2 cellular contexts compared by ENCODE assay signal in the genomic region with DNA sequence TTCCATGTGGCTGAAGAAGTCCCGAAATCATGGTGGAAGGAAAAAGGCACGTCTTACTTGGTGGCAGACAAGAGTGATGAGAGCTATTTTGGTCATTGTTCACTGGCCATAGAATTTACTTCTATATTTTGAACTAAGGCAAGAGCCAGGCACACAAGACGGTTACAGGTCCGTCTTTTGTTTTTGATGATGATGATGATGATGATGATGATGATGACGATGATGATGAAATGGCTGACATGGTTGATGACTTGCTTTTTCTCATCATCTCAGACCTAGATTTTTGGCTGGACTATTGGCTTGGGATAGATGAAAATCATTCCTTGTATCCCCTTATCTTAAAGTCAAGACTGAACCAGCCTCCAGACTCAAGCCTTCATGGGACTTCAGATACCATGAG.
A peak's percentile ranks its signal among the peaks of the same experiment; 100 is the strongest.
DNase-seq lines count a peak whose midpoint lies in the region; ATAC-seq, FAIRE-seq and TF ChIP-seq lines count a peak whose summit lies in the region.
"Not testable (repeated sequence)": the region's sequence is repeated elsewhere in the genome, so short reads cannot be mapped to it uniquely, and the experiment has no call there.

No MANE protein-coding gene starts in this region.

- TF ChIP-seq CTCF in HEK293 (tag by site-specific recombination; IDR thresholded peaks at IDR 0.05); HepG2 (CRISPR knock-in tag; IDR thresholded peaks at IDR 0.05): not testable (repeated sequence)

- H3K36me3 ChIP-seq in HEK293 (ENCODE audit: control insufficient read depth in 2 of 2, insufficient read depth in 1 of 2, low read length in 2 of 2); HepG2 (replicated peaks in 1 of 2; ENCODE audit: control insufficient read depth in 1 of 2, insufficient read depth in 2 of 2, low read length in 2 of 2): not testable (repeated sequence)

- not testable (repeated sequence) for TF ChIP-seq RAD21 in HepG2 (CRISPR knock-in tag; IDR thresholded peaks at IDR 0.05)

- intact Hi-C loops in HepG2 (cut with micrococcal nuclease; ENCODE audit: unreplicated experiment): not testable (repeated sequence)

- not testable (repeated sequence) for H3K4me3 ChIP-seq in HEK293 (ENCODE audit: low read depth, low read length); HepG2 (replicated peaks in 1 of 3; ENCODE audit: insufficient read depth in 1 of 3, low read depth in 2 of 3, low read length in 3 of 3)

- not testable (repeated sequence) for H3K27me3 ChIP-seq in HepG2 (ENCODE audit: control insufficient read depth in 1 of 2, insufficient read depth in 2 of 2, low read length in 2 of 2)

- BruUV-seq in HepG2 (replicated peaks; lab: Mats Ljungman, UMichigan): not testable (repeated sequence)

- DNase-seq in HepG2 (ENCODE audit: low spot score): not testable (repeated sequence)

- not testable (repeated sequence) for H3K79me2 ChIP-seq in HepG2 (ENCODE audit: insufficient read depth, low read length)

- not testable (repeated sequence) for H2AFZ ChIP-seq in HepG2 (ENCODE audit: low read length)

- in situ Hi-C loops in HepG2 (cut with HindIII; ENCODE audit: extremely low pct_ligation_motif_present, low pct_unique_long_range_greater_than_20kb): not testable (repeated sequence)

- not testable (repeated sequence) for ATAC-seq in HepG2

- H3K27ac ChIP-seq in HEK293 (ENCODE audit: extremely low read depth, low read depth, low read length); HepG2 (ENCODE audit: extremely low read length, insufficient read depth, low read length): not testable (repeated sequence)

- POLR2A ChIA-PET in HEK293 (lab: Yijun Ruan, JAX); HepG2 (lab: Yijun Ruan, JAX): not testable (repeated sequence)

- H4K20me1 ChIP-seq in HepG2 (ENCODE audit: insufficient read depth, low read length): not testable (repeated sequence)

- H3K9ac ChIP-seq in HepG2 (ENCODE audit: insufficient read depth, low read depth, low read length): not testable (repeated sequence)

- 2% methylated on average over 5 of the region's 5 CpGs for WGBS in HepG2 (ENCODE audit: low lambda C conversion rate)

- H3K9me3 ChIP-seq in HEK293 (ENCODE audit: control insufficient read depth, insufficient read depth, low read depth, low read length); HepG2 (ENCODE audit: low read length): not testable (repeated sequence)

- CTCF ChIA-PET in HEK293 (lab: Yijun Ruan, JAX); HepG2 (lab: Yijun Ruan, JAX; ENCODE audit: low intra/inter-chr PET ratio, low total read pairs): not testable (repeated sequence)

- not testable (repeated sequence) for H3K4me2 ChIP-seq in HepG2 (ENCODE audit: low read depth, low read length)

- FAIRE-seq in HepG2 (lab: Jason Lieb, UNC): not testable (repeated sequence)

- not testable (repeated sequence) for H3K4me1 ChIP-seq in HEK293 (ENCODE audit: control insufficient read depth, insufficient read depth, low read length); HepG2 (ENCODE audit: insufficient read depth, low read length)

- TF ChIP-seq POLR2A in HepG2 (IDR thresholded peaks at IDR 0.05; ENCODE audit: insufficient read depth in 1 of 2, low read depth in 2 of 2, low read length in 2 of 2): not testable (repeated sequence)

- TF ChIP-seq EP300 in HepG2 (IDR thresholded peaks at IDR 0.05; ENCODE audit: low read depth in 2 of 2, low read length in 2 of 2); HepG2 (CRISPR knock-in tag; IDR thresholded peaks at IDR 0.05; ENCODE audit: borderline replicate concordance): not testable (repeated sequence)

TF ChIP-seq in HEK293, 187 proteins besides CTCF, POLR2A, EP300 and RAD21:
- TF ChIP-seq, protein P1, sequence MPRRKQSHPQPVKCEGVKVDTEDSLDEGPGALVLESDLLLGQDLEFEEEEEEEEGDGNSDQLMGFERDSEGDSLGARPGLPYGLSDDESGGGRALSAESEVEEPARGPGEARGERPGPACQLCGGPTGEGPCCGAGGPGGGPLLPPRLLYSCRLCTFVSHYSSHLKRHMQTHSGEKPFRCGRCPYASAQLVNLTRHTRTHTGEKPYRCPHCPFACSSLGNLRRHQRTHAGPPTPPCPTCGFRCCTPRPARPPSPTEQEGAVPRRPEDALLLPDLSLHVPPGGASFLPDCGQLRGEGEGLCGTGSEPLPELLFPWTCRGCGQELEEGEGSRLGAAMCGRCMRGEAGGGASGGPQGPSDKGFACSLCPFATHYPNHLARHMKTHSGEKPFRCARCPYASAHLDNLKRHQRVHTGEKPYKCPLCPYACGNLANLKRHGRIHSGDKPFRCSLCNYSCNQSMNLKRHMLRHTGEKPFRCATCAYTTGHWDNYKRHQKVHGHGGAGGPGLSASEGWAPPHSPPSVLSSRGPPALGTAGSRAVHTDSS (tag by site-specific recombination; IDR thresholded peaks at IDR 0.05): peak; percentile 41; the same call in 1 of the 2 replicates

TF ChIP-seq in HepG2, 621 proteins besides CTCF, POLR2A, EP300 and RAD21:
- TF ChIP-seq CREB1 (IDR thresholded peaks at IDR 0.05): peak; percentile 90
- not testable (repeated sequence) for TF ChIP-seq CREB1, ATF7 (CRISPR knock-in tag; IDR thresholded peaks at IDR 0.05)
- peak; percentile 43; the same call in 1 of the 2 replicates for TF ChIP-seq ATF7 (IDR thresholded peaks at IDR 0.05)
TF ChIP-seq in HepG2: peak in this region for 2; not testable (repeated sequence) for 619.
